1 cellular context compared by ENCODE assay signal in the genomic region with DNA sequence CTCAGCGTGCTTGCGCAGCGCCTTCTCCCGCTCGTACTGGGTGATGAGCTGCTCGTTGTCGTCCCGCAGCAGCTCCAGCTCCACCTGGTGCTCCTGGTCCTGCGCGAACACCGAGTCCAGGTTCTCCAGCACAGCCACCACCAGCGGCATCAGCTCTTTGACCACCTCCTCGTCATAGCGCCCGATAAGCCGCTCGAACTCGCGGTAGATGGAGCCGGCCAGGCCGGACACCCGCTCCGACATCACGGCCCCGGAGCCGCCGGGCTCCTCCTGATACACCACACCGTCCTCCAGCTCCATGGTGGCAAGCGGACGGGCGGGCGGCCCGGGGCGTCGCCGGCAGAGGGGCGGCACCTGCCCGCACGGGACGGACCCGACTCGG.
TF ChIP-seq lines count a peak whose summit lies in the region.

No MANE protein-coding gene starts in this region.

TF ChIP-seq in K562, 482 proteins besides CTCF, POLR2A, EP300 and RAD21 (continued from another document and continues in another):
- TF ChIP-seq, protein P1, sequence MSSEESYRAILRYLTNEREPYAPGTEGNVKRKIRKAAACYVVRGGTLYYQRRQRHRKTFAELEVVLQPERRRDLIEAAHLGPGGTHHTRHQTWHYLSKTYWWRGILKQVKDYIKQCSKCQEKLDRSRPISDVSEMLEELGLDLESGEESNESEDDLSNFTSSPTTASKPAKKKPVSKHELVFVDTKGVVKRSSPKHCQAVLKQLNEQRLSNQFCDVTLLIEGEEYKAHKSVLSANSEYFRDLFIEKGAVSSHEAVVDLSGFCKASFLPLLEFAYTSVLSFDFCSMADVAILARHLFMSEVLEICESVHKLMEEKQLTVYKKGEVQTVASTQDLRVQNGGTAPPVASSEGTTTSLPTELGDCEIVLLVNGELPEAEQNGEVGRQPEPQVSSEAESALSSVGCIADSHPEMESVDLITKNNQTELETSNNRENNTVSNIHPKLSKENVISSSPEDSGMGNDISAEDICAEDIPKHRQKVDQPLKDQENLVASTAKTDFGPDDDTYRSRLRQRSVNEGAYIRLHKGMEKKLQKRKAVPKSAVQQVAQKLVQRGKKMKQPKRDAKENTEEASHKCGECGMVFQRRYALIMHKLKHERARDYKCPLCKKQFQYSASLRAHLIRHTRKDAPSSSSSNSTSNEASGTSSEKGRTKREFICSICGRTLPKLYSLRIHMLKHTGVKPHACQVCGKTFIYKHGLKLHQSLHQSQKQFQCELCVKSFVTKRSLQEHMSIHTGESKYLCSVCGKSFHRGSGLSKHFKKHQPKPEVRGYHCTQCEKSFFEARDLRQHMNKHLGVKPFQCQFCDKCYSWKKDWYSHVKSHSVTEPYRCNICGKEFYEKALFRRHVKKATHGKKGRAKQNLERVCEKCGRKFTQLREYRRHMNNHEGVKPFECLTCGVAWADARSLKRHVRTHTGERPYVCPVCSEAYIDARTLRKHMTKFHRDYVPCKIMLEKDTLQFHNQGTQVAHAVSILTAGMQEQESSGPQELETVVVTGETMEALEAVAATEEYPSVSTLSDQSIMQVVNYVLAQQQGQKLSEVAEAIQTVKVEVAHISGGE (CRISPR knock-in tag; IDR thresholded peaks at IDR 0.05), result 0 out of 6 replicates have a peak, but pooled peaks of 1 of the 3 experiments have one; percentile 49
- TF ChIP-seq, protein P2, sequence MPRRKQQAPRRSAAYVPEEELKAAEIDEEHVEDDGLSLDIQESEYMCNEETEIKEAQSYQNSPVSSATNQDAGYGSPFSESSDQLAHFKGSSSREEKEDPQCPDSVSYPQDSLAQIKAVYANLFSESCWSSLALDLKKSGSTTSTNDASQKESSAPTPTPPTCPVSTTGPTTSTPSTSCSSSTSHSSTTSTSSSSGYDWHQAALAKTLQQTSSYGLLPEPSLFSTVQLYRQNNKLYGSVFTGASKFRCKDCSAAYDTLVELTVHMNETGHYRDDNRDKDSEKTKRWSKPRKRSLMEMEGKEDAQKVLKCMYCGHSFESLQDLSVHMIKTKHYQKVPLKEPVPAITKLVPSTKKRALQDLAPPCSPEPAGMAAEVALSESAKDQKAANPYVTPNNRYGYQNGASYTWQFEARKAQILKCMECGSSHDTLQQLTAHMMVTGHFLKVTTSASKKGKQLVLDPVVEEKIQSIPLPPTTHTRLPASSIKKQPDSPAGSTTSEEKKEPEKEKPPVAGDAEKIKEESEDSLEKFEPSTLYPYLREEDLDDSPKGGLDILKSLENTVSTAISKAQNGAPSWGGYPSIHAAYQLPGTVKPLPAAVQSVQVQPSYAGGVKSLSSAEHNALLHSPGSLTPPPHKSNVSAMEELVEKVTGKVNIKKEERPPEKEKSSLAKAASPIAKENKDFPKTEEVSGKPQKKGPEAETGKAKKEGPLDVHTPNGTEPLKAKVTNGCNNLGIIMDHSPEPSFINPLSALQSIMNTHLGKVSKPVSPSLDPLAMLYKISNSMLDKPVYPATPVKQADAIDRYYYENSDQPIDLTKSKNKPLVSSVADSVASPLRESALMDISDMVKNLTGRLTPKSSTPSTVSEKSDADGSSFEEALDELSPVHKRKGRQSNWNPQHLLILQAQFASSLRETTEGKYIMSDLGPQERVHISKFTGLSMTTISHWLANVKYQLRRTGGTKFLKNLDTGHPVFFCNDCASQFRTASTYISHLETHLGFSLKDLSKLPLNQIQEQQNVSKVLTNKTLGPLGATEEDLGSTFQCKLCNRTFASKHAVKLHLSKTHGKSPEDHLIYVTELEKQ (CRISPR knock-in tag; IDR thresholded peaks at IDR 0.05), result no peak
- TF ChIP-seq, protein P3, sequence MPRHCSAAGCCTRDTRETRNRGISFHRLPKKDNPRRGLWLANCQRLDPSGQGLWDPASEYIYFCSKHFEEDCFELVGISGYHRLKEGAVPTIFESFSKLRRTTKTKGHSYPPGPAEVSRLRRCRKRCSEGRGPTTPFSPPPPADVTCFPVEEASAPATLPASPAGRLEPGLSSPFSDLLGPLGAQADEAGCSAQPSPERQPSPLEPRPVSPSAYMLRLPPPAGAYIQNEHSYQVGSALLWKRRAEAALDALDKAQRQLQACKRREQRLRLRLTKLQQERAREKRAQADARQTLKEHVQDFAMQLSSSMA (CRISPR knock-in tag; IDR thresholded peaks at IDR 0.05), result no peak
- TF ChIP-seq BRCA1 (IDR thresholded peaks at IDR 0.05), result no peak
- TF ChIP-seq BRCA1 (CRISPR knock-in tag; IDR thresholded peaks at IDR 0.05), result no peak
- no peak for TF ChIP-seq ZNF23 (CRISPR knock-in tag; IDR thresholded peaks at IDR 0.05)
- TF ChIP-seq POLR3G (IDR thresholded peaks at IDR 0.05; ENCODE audit: extremely low read depth, insufficient read length, insufficient replicate concordance), result no peak
- TF ChIP-seq ZBTB12 (CRISPR knock-in tag; IDR thresholded peaks at IDR 0.05), result no peak
- no peak for TF ChIP-seq FOXO4 (CRISPR knock-in tag; IDR thresholded peaks at IDR 0.05)
- TF ChIP-seq FOXJ2 (tag; IDR thresholded peaks at IDR 0.05), result no peak
- TF ChIP-seq, protein P4, sequence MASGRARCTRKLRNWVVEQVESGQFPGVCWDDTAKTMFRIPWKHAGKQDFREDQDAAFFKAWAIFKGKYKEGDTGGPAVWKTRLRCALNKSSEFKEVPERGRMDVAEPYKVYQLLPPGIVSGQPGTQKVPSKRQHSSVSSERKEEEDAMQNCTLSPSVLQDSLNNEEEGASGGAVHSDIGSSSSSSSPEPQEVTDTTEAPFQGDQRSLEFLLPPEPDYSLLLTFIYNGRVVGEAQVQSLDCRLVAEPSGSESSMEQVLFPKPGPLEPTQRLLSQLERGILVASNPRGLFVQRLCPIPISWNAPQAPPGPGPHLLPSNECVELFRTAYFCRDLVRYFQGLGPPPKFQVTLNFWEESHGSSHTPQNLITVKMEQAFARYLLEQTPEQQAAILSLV (tag; IDR thresholded peaks at IDR 0.05), result no peak
- no peak for TF ChIP-seq HMGN3 (IDR thresholded peaks at IDR 0.05; ENCODE audit: borderline replicate concordance, extremely low read depth, insufficient read length, low read depth, low read length)
- TF ChIP-seq, protein P5, sequence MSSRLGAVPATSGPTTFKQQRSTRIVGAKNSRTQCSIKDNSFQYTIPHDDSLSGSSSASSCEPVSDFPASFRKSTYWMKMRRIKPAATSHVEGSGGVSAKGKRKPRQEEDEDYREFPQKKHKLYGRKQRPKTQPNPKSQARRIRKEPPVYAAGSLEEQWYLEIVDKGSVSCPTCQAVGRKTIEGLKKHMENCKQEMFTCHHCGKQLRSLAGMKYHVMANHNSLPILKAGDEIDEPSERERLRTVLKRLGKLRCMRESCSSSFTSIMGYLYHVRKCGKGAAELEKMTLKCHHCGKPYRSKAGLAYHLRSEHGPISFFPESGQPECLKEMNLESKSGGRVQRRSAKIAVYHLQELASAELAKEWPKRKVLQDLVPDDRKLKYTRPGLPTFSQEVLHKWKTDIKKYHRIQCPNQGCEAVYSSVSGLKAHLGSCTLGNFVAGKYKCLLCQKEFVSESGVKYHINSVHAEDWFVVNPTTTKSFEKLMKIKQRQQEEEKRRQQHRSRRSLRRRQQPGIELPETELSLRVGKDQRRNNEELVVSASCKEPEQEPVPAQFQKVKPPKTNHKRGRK (tag; IDR thresholded peaks at IDR 0.05), result no peak
- TF ChIP-seq ZNF217 (CRISPR knock-in tag; IDR thresholded peaks at IDR 0.05), result no peak
- no peak for TF ChIP-seq MGA (IDR thresholded peaks at IDR 0.05)
- TF ChIP-seq KDM2B (CRISPR knock-in tag; IDR thresholded peaks at IDR 0.05), result 0 out of 2 replicates have a peak, but pooled peaks have one; percentile 58
- TF ChIP-seq SP2 (IDR thresholded peaks at IDR 0.05; ENCODE audit: extremely low read depth, low read depth, low read length, poor library complexity, severe bottlenecking), result no peak
- peak; percentile 28; the same call in 1 of the 2 replicates for TF ChIP-seq CREM (IDR thresholded peaks at IDR 0.05; ENCODE audit: low read depth)
- no peak for TF ChIP-seq RCOR1 (IDR thresholded peaks at IDR 0.05; ENCODE audit: borderline replicate concordance in 1 of 2, low read depth in 2 of 2, low read length in 2 of 2)
- no peak for TF ChIP-seq GATAD2B (IDR thresholded peaks at IDR 0.05; ENCODE audit: borderline replicate concordance)
- no peak for TF ChIP-seq ILF3 (IDR thresholded peaks at IDR 0.05; ENCODE audit: borderline replicate concordance)
- no peak for TF ChIP-seq BRD4 (IDR thresholded peaks at IDR 0.05)
- TF ChIP-seq FUS (optimal IDR thresholded peaks at IDR 0.05; ENCODE audit: low read depth, low read length), result no peak
- no peak for TF ChIP-seq ZNF197 (CRISPR knock-in tag; IDR thresholded peaks at IDR 0.05; ENCODE audit: low read depth)
- no peak for TF ChIP-seq CHD2 (IDR thresholded peaks at IDR 0.05; ENCODE audit: low read depth, low read length)
